1 cellular context compared by ENCODE assay signal in the genomic region with DNA sequence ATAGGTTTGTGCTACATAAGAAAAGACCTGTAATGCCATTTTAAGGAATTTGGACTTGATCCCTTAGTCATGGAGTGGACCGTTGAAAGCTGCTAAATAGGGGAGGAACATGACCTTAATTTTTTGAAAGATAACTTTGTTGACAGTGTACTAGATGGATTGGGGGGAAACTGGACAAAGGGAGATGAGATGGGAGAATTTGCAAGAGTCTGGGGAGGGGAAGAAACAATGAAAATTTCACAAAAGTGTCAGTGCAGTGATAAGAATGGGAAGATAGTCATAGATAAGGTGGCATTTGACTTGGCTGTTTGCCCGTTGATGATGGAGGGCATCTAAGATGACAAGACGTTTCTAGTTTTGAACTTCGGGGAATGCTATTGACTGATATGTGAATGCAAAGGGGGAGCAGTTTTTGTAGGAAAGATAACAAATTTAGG.
TF ChIP-seq lines count a peak whose summit lies in the region.

No MANE protein-coding gene starts in this region.

TF ChIP-seq in K562, 482 proteins besides CTCF, POLR2A, EP300 and RAD21 (continued from another document and continues in another):
- TF ChIP-seq, protein P1, sequence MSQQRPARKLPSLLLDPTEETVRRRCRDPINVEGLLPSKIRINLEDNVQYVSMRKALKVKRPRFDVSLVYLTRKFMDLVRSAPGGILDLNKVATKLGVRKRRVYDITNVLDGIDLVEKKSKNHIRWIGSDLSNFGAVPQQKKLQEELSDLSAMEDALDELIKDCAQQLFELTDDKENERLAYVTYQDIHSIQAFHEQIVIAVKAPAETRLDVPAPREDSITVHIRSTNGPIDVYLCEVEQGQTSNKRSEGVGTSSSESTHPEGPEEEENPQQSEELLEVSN (IDR thresholded peaks at IDR 0.05; ENCODE audit: borderline replicate concordance in 1 of 2, extremely low read depth in 1 of 2, insufficient read depth in 1 of 2, insufficient read length in 1 of 2, low read depth in 1 of 2, low read length in 1 of 2, poor library complexity in 1 of 2, severe bottlenecking in 1 of 2), result no peak
- TF ChIP-seq ZNF431 (CRISPR knock-in tag; IDR thresholded peaks at IDR 0.05) (no peak), RUNX1 (IDR thresholded peaks at IDR 0.05; ENCODE audit: low read depth) (no peak), POLR2G (IDR thresholded peaks at IDR 0.05; ENCODE audit: low read depth, low read length) (no peak), TAF15 (IDR thresholded peaks at IDR 0.05; ENCODE audit: low read depth, low read length) (no peak), PHTF2 (CRISPR knock-in tag; IDR thresholded peaks at IDR 0.05) (no peak), ZNF551 (CRISPR knock-in tag; IDR thresholded peaks at IDR 0.05) (no peak), PHF21A (IDR thresholded peaks at IDR 0.05; ENCODE audit: borderline replicate concordance, low read depth) (no peak), PHF20 (IDR thresholded peaks at IDR 0.05; ENCODE audit: partially characterized antibody) (no peak), SMARCC2 (IDR thresholded peaks at IDR 0.05; ENCODE audit: low read depth) (0 out of 2 replicates have a peak, but pooled peaks have one; percentile 25), HDAC8 (tag; IDR thresholded peaks at IDR 0.05) (no peak), OTX1 (CRISPR knock-in tag; IDR thresholded peaks at IDR 0.05) (no peak), CXXC5 (CRISPR knock-in tag; IDR thresholded peaks at IDR 0.05) (no peak), ZFPM2 (CRISPR knock-in tag; IDR thresholded peaks at IDR 0.05) (no peak), TCF7L2 (IDR thresholded peaks at IDR 0.05; ENCODE audit: low read depth, low read length) (no peak), ZC3H4 (CRISPR knock-in tag; IDR thresholded peaks at IDR 0.05; ENCODE audit: borderline replicate concordance) (no peak), PRMT5 (CRISPR knock-in tag; IDR thresholded peaks at IDR 0.05) (no peak), MYBL2 (IDR thresholded peaks at IDR 0.05; ENCODE audit: low read depth) (peak; percentile 91), MYBL2 (CRISPR knock-in tag; IDR thresholded peaks at IDR 0.05; ENCODE audit: borderline replicate concordance) (no peak), POLR3A (IDR thresholded peaks at IDR 0.05; ENCODE audit: borderline replicate concordance, extremely low read depth, insufficient read depth, insufficient read length) (no peak), ZNF764 (CRISPR knock-in tag; IDR thresholded peaks at IDR 0.05; ENCODE audit: low read depth) (no peak), ESRRB (CRISPR knock-in tag; IDR thresholded peaks at IDR 0.05; ENCODE audit: borderline replicate concordance) (no peak), ZNF707 (CRISPR knock-in tag; conservative IDR thresholded peaks at IDR 0.05) (no peak), IRF2 (CRISPR knock-in tag; IDR thresholded peaks at IDR 0.05) (no peak), TRIM24 (IDR thresholded peaks at IDR 0.05) (peak; percentile 32 to 51; a peak in 2 of 4 replicates), MTA1 (IDR thresholded peaks at IDR 0.05; ENCODE audit: borderline replicate concordance) (no peak; the same call in 1 of the 2 replicates), ZKSCAN1 (IDR thresholded peaks at IDR 0.05; ENCODE audit: low read depth, low read length) (no peak), COPS2 (conservative IDR thresholded peaks at IDR 0.05) (no peak), ARHGAP35 (IDR thresholded peaks at IDR 0.05; ENCODE audit: partially characterized antibody) (no peak), SREBF2 (CRISPR knock-in tag; IDR thresholded peaks at IDR 0.05) (no peak), ZNF134 (CRISPR knock-in tag; conservative IDR thresholded peaks at IDR 0.05) (no peak), HMG20A (CRISPR knock-in tag; conservative IDR thresholded peaks at IDR 0.05) (no peak), ZNF507 (tag; conservative IDR thresholded peaks at IDR 0.05) (no peak), TEAD2 (tag; IDR thresholded peaks at IDR 0.05) (no peak), NFE2L1 (tag; IDR thresholded peaks at IDR 0.05; ENCODE audit: borderline replicate concordance, low read depth) (no peak), SMAD3 (CRISPR knock-in tag; conservative IDR thresholded peaks at IDR 0.05) (no peak), RAD51 (IDR thresholded peaks at IDR 0.05; ENCODE audit: borderline replicate concordance, low read depth) (no peak), PCBP2 (IDR thresholded peaks at IDR 0.05; ENCODE audit: low read depth, low read length, poor library complexity, severe bottlenecking) (no peak), KDM5B (IDR thresholded peaks at IDR 0.05; ENCODE audit: insufficient replicate concordance, low read depth, low read length) (no peak), LEF1 (IDR thresholded peaks at IDR 0.05) (no peak), POLR2B (IDR thresholded peaks at IDR 0.05; ENCODE audit: low read depth, partially characterized antibody) (no peak), HCFC1 (IDR thresholded peaks at IDR 0.05; ENCODE audit: low read depth, low read length) (no peak), RCOR1 (IDR thresholded peaks at IDR 0.05; ENCODE audit: borderline replicate concordance in 1 of 2, low read depth in 2 of 2, low read length in 2 of 2) (peak in 1 of 2 experiments; percentile 35; a peak in 2 of 4 replicates), POU5F1 (IDR thresholded peaks at IDR 0.05; ENCODE audit: borderline replicate concordance, low read depth, low read length, partially characterized antibody) (no peak), ZNF586 (CRISPR knock-in tag; conservative IDR thresholded peaks at IDR 0.05) (no peak), SIN3B (IDR thresholded peaks at IDR 0.05; ENCODE audit: low read depth) (no peak), MED1 (CRISPR knock-in tag; IDR thresholded peaks at IDR 0.05; ENCODE audit: borderline replicate concordance) (no peak), MEIS2 (IDR thresholded peaks at IDR 0.05; ENCODE audit: partially characterized antibody) (peak; percentile 67), ZNF124 (CRISPR knock-in tag; IDR thresholded peaks at IDR 0.05) (no peak), HNRNPLL (IDR thresholded peaks at IDR 0.05; ENCODE audit: low read depth, low read length, poor library complexity, severe bottlenecking) (no peak), LCOR (CRISPR knock-in tag; IDR thresholded peaks at IDR 0.05) (no peak), NUFIP1 (IDR thresholded peaks at IDR 0.05; ENCODE audit: partially characterized antibody) (no peak)
- TF ChIP-seq, protein P2, sequence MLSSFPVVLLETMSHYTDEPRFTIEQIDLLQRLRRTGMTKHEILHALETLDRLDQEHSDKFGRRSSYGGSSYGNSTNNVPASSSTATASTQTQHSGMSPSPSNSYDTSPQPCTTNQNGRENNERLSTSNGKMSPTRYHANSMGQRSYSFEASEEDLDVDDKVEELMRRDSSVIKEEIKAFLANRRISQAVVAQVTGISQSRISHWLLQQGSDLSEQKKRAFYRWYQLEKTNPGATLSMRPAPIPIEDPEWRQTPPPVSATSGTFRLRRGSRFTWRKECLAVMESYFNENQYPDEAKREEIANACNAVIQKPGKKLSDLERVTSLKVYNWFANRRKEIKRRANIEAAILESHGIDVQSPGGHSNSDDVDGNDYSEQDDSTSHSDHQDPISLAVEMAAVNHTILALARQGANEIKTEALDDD (IDR thresholded peaks at IDR 0.05), result 0 out of 2 replicates have a peak, but pooled peaks have one; percentile 13
- TF ChIP-seq, protein P3, sequence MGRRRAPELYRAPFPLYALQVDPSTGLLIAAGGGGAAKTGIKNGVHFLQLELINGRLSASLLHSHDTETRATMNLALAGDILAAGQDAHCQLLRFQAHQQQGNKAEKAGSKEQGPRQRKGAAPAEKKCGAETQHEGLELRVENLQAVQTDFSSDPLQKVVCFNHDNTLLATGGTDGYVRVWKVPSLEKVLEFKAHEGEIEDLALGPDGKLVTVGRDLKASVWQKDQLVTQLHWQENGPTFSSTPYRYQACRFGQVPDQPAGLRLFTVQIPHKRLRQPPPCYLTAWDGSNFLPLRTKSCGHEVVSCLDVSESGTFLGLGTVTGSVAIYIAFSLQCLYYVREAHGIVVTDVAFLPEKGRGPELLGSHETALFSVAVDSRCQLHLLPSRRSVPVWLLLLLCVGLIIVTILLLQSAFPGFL (CRISPR knock-in tag; IDR thresholded peaks at IDR 0.05), result no peak
- TF ChIP-seq, protein P4, sequence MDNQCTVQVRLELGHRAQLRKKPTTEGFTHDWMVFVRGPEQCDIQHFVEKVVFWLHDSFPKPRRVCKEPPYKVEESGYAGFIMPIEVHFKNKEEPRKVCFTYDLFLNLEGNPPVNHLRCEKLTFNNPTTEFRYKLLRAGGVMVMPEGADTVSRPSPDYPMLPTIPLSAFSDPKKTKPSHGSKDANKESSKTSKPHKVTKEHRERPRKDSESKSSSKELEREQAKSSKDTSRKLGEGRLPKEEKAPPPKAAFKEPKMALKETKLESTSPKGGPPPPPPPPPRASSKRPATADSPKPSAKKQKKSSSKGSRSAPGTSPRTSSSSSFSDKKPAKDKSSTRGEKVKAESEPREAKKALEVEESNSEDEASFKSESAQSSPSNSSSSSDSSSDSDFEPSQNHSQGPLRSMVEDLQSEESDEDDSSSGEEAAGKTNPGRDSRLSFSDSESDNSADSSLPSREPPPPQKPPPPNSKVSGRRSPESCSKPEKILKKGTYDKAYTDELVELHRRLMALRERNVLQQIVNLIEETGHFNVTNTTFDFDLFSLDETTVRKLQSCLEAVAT (IDR thresholded peaks at IDR 0.05), result no peak
- TF ChIP-seq, protein P5, sequence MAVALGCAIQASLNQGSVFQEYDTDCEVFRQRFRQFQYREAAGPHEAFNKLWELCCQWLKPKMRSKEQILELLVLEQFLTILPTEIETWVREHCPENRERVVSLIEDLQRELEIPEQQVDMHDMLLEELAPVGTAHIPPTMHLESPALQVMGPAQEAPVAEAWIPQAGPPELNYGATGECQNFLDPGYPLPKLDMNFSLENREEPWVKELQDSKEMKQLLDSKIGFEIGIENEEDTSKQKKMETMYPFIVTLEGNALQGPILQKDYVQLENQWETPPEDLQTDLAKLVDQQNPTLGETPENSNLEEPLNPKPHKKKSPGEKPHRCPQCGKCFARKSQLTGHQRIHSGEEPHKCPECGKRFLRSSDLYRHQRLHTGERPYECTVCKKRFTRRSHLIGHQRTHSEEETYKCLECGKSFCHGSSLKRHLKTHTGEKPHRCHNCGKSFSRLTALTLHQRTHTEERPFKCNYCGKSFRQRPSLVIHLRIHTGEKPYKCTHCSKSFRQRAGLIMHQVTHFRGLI (CRISPR knock-in tag; IDR thresholded peaks at IDR 0.05), result no peak
- TF ChIP-seq, protein P6, sequence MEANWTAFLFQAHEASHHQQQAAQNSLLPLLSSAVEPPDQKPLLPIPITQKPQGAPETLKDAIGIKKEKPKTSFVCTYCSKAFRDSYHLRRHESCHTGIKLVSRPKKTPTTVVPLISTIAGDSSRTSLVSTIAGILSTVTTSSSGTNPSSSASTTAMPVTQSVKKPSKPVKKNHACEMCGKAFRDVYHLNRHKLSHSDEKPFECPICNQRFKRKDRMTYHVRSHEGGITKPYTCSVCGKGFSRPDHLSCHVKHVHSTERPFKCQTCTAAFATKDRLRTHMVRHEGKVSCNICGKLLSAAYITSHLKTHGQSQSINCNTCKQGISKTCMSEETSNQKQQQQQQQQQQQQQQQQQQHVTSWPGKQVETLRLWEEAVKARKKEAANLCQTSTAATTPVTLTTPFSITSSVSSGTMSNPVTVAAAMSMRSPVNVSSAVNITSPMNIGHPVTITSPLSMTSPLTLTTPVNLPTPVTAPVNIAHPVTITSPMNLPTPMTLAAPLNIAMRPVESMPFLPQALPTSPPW (CRISPR knock-in tag; IDR thresholded peaks at IDR 0.05), result peak; percentile 56
- TF ChIP-seq, protein P7, sequence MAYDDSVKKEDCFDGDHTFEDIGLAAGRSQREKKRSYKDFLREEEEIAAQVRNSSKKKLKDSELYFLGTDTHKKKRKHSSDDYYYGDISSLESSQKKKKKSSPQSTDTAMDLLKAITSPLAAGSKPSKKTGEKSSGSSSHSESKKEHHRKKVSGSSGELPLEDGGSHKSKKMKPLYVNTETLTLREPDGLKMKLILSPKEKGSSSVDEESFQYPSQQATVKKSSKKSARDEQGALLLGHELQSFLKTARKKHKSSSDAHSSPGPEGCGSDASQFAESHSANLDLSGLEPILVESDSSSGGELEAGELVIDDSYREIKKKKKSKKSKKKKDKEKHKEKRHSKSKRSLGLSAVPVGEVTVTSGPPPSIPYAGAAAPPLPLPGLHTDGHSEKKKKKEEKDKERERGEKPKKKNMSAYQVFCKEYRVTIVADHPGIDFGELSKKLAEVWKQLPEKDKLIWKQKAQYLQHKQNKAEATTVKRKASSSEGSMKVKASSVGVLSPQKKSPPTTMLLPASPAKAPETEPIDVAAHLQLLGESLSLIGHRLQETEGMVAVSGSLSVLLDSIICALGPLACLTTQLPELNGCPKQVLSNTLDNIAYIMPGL (CRISPR knock-in tag; IDR thresholded peaks at IDR 0.05), result no peak
- TF ChIP-seq, protein P8, sequence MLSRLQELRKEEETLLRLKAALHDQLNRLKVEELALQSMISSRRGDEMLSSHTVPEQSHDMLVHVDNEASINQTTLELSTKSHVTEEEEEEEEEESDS (CRISPR knock-in tag; IDR thresholded peaks at IDR 0.05), result no peak
- TF ChIP-seq, protein P9, sequence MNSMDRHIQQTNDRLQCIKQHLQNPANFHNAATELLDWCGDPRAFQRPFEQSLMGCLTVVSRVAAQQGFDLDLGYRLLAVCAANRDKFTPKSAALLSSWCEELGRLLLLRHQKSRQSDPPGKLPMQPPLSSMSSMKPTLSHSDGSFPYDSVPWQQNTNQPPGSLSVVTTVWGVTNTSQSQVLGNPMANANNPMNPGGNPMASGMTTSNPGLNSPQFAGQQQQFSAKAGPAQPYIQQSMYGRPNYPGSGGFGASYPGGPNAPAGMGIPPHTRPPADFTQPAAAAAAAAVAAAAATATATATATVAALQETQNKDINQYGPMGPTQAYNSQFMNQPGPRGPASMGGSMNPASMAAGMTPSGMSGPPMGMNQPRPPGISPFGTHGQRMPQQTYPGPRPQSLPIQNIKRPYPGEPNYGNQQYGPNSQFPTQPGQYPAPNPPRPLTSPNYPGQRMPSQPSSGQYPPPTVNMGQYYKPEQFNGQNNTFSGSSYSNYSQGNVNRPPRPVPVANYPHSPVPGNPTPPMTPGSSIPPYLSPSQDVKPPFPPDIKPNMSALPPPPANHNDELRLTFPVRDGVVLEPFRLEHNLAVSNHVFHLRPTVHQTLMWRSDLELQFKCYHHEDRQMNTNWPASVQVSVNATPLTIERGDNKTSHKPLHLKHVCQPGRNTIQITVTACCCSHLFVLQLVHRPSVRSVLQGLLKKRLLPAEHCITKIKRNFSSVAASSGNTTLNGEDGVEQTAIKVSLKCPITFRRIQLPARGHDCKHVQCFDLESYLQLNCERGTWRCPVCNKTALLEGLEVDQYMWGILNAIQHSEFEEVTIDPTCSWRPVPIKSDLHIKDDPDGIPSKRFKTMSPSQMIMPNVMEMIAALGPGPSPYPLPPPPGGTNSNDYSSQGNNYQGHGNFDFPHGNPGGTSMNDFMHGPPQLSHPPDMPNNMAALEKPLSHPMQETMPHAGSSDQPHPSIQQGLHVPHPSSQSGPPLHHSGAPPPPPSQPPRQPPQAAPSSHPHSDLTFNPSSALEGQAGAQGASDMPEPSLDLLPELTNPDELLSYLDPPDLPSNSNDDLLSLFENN (IDR thresholded peaks at IDR 0.05; ENCODE audit: low read depth in 2 of 2, low read length in 2 of 2), result no peak
- TF ChIP-seq, protein P10, sequence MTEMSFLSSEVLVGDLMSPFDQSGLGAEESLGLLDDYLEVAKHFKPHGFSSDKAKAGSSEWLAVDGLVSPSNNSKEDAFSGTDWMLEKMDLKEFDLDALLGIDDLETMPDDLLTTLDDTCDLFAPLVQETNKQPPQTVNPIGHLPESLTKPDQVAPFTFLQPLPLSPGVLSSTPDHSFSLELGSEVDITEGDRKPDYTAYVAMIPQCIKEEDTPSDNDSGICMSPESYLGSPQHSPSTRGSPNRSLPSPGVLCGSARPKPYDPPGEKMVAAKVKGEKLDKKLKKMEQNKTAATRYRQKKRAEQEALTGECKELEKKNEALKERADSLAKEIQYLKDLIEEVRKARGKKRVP (CRISPR knock-in tag; IDR thresholded peaks at IDR 0.05), result no peak
